ENCODE assay signal across 21 cellular contexts in genomic region chr2:181578829-181579228, GRCh38.
DNase-seq lines count a peak whose midpoint lies in the region; ATAC-seq, FAIRE-seq and TF ChIP-seq lines count a peak whose summit lies in the region.
"Had no signal": no experiment of that assay in that cellular context is flagged by ENCODE, and none has a peak within 500 bp of the region (broad histone marks: within the 10 kb centered on the region; RNA-seq: fewer than 3 reads in every experiment).

No MANE protein-coding gene starts in this region.

- no peaks in the 10 kb centered on the region for H3K79me2 ChIP-seq in GM12878 (ENCODE audit: control insufficient read depth, insufficient read depth, low read length)

- 47% methylated on average over 3 of the region's 3 CpGs for WGBS in GM12878 (ENCODE audit: insufficient coverage, insufficient replicate concordance, low lambda C conversion rate, missing lambda C conversion rate)

- H3K27me3 ChIP-seq in GM12878 (replicated peaks in 1 of 2; ENCODE audit: control insufficient read depth in 2 of 2, insufficient read depth in 2 of 2, low read length in 1 of 2), result peaks cover 2 to 3% of the 10 kb centered on the region in 2 experiments; a peak in 2 of 4 replicates
- H3K27me3 ChIP-seq: BLaER1 had no signal

- no peak overlapping the region for H2AFZ ChIP-seq in GM12878 (ENCODE audit: control insufficient read depth, low read depth, low read length)

- TF ChIP-seq POLR2A in GM12878 (IDR thresholded peaks at IDR 0.05; ENCODE audit: low read depth, low read length), result no peak

- in situ Hi-C loops in GM12878 (cut with MboI), result loop anchor here (5.0 kb wide), 1 partner anchor 138 kb away; no protein-coding TSS in a partner anchor

- no peak for TF ChIP-seq RAD21 in GM12878 (IDR thresholded peaks at IDR 0.05; ENCODE audit: insufficient read depth, low read depth, low read length)

- no peak for FAIRE-seq in GM12878 (lab: Jason Lieb, UNC)
- FAIRE-seq: A549 had no signal

- H3K9ac ChIP-seq in GM12878 (ENCODE audit: control insufficient read depth, insufficient read depth, low read length), result no peak overlapping the region
- H3K9ac ChIP-seq: BLaER1, SK-N-SH had no signal

- ATAC-seq in GM18907 (IDR thresholded peaks at IDR 0.05; ENCODE audit: unreplicated experiment), result peak; percentile 55
- ATAC-seq in GM19463 (IDR thresholded peaks at IDR 0.05; ENCODE audit: unreplicated experiment), result peak; percentile 37
- ATAC-seq in HG02943 (IDR thresholded peaks at IDR 0.05; ENCODE audit: low read depth, unreplicated experiment), result peak; percentile 56
- peak; percentile 44; the same call in 1 of the 3 replicates for ATAC-seq in GM12878
- no peak for ATAC-seq in HG02623 (IDR thresholded peaks at IDR 0.05; ENCODE audit: unreplicated experiment)
- ATAC-seq: A549; CD8-positive, alpha-beta T cell had no signal

- no TSS peak for BruUV-seq in GM12878 (replicated peaks; lab: Mats Ljungman, UMichigan)

- H3K27ac ChIP-seq in GM12878 (ENCODE audit: control insufficient read depth, insufficient read depth) (no peak overlapping the region), coronary artery (no peak overlapping the region)
- H3K27ac ChIP-seq: A549, BLaER1 had no signal

- H3K4me1 ChIP-seq in GM12878 (ENCODE audit: control insufficient read depth, insufficient read depth, low read length), result no peaks in the 10 kb centered on the region
- H3K4me1 ChIP-seq: A549 had no signal

- POLR2A ChIA-PET in GM12878 (lab: Charles Lee), result no interaction called here

- CTCF ChIA-PET in GM12878 (lab: Yijun Ruan, JAX), result interaction anchor here (1.1 to 10.3 kb wide), 3 partner anchors 11 to 326 kb away, joined by 3 to 359 read pairs (median 115); no protein-coding TSS in a partner anchor

- RAD21 ChIA-PET in GM12878 (lab: Charles Lee; ENCODE audit: unreplicated experiment), result interaction anchor here (8.8 to 9.0 kb wide), 2 partner anchors 7 to 136 kb away, joined by 72 to 254 read pairs; no protein-coding TSS in a partner anchor

- TF ChIP-seq CTCF in GM12878 (IDR thresholded peaks at IDR 0.05 in 2 of 3, conservative IDR thresholded peaks at IDR 0.05 in 1 of 3; ENCODE audit: control insufficient read depth in 2 of 3, extremely low read depth in 1 of 3, insufficient read depth in 1 of 3, low read depth in 3 of 3, low read length in 3 of 3) (no peak), coronary artery (IDR thresholded peaks at IDR 0.05) (no peak)

- intact Hi-C loops in GM12878 (cut with micrococcal nuclease; ENCODE audit: unreplicated experiment), result loop anchor here (10.0 kb wide), 1 partner anchor 474 kb away; no protein-coding TSS in a partner anchor

- H3K4me2 ChIP-seq in GM12878 (ENCODE audit: control insufficient read depth, insufficient read depth), result no peak overlapping the region
- H3K4me2 ChIP-seq: A549, BLaER1, SK-N-SH had no signal

- no peak for DNase-seq in GM12878 (ENCODE audit: low read depth, low spot score)
- no peak for DNase-seq in coronary artery (ENCODE audit: low spot score)
- no peak for DNase-seq in SHP77 treated with DMSO at 0.1 percent for 48 hours (lab: John Stamatoyannopoulos, UW)
- DNase-seq: Calu3; CD8-positive, alpha-beta T cell; DMS79; KG1; NCI-H1105 treated with DMSO at 0.1 percent for 48 hours; NCI-H1694; NCI-H2081 treated with DMSO at 0.1 percent for 48 hours; NCI-H510A; NCI-H82; OCI-M1; Right ventricle myocardium superior; SK-N-SH had no signal

- H3K36me3 ChIP-seq in GM12878 (ENCODE audit: control insufficient read depth in 2 of 2, insufficient read depth in 2 of 2, low read length in 1 of 2), result no peaks in the 10 kb centered on the region
- H3K36me3 ChIP-seq: BLaER1 had no signal

- no peak overlapping the region for H3K4me3 ChIP-seq in GM12878
- H3K4me3 ChIP-seq in coronary artery, result no peak overlapping the region
- H3K4me3 ChIP-seq: A549, BLaER1 had no signal

- TF ChIP-seq EP300 in GM12878 (IDR thresholded peaks at IDR 0.05; ENCODE audit: borderline replicate concordance in 1 of 2, control insufficient read depth in 1 of 2, low read depth in 2 of 2, low read length in 2 of 2), result no peak

- H3K9me3 ChIP-seq in GM12878 (replicated peaks; ENCODE audit: control insufficient read depth, insufficient read depth, low read length), result no peaks in the 10 kb centered on the region
- H3K9me3 ChIP-seq: A549, BLaER1, SK-N-SH had no signal

- H4K20me1 ChIP-seq in GM12878 (ENCODE audit: control insufficient read depth, insufficient read depth), result no peaks in the 10 kb centered on the region
- H4K20me1 ChIP-seq: BLaER1 had no signal

- SMC1A ChIA-PET in GM12878 (lab: Charles Lee; ENCODE audit: uncharacterized antibody, unreplicated experiment), result interaction anchor here (1.2 to 11.5 kb wide), 4 partner anchors 12 to 137 kb away, joined by 3 to 337 read pairs (median 6); no protein-coding TSS in a partner anchor

TF ChIP-seq in GM12878, 131 proteins besides CTCF, POLR2A, EP300 and RAD21 (continues in another document):
- TF ChIP-seq BHLHE40 (IDR thresholded peaks at IDR 0.05; ENCODE audit: borderline replicate concordance in 1 of 2, low read depth in 2 of 2, low read length in 1 of 2), result no peak
- TF ChIP-seq RAD51 (IDR thresholded peaks at IDR 0.05), result no peak
- no peak for TF ChIP-seq ELK1 (IDR thresholded peaks at IDR 0.05; ENCODE audit: low read depth, low read length)
- no peak for TF ChIP-seq SIN3A (IDR thresholded peaks at IDR 0.05; ENCODE audit: low read depth, low read length)
- TF ChIP-seq E2F8 (IDR thresholded peaks at IDR 0.05; ENCODE audit: low read depth, partially characterized antibody), result no peak
- no peak for TF ChIP-seq POU2F2 (IDR thresholded peaks at IDR 0.05; ENCODE audit: borderline replicate concordance, low read depth, low read length)
- no peak for TF ChIP-seq TCF12 (IDR thresholded peaks at IDR 0.05; ENCODE audit: low read depth, low read length)
- no peak for TF ChIP-seq MEF2A (IDR thresholded peaks at IDR 0.05; ENCODE audit: insufficient read depth, low read depth, low read length)
- TF ChIP-seq EGR1 (IDR thresholded peaks at IDR 0.05; ENCODE audit: borderline replicate concordance in 1 of 2, low read depth in 2 of 2, low read length in 2 of 2), result no peak
- no peak for TF ChIP-seq NFIC (IDR thresholded peaks at IDR 0.05; ENCODE audit: low read depth, low read length)
- TF ChIP-seq CBFB (IDR thresholded peaks at IDR 0.05; ENCODE audit: low read depth), result no peak
- TF ChIP-seq CEBPB (IDR thresholded peaks at IDR 0.05; ENCODE audit: borderline replicate concordance in 1 of 2, low read depth in 2 of 2, low read length in 2 of 2), result no peak
- no peak for TF ChIP-seq ZNF592 (IDR thresholded peaks at IDR 0.05)
